In the genomic region with DNA sequence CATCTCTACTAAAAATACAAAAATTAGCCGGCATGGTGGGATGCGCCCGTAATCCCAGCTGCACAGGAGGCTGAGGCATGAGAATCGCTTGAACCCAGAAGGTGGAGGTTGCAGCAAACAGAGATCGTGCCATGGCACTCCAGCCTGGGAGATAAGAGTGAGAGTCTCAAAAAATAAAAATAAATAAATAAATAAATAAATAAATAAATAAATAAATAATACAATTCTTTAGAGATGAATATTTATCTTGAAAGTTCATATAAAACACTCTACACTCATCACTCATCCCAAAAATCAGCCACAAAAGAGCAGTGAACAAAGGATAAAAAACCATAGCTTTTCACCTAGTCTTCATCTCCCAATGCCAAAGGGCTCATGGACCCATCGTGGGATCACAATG, we compare ENCODE assay signal across 11 cellular contexts.
"Had no signal": no experiment of that assay in that cellular context is flagged by ENCODE, and none has a peak within 500 bp of the region (broad histone marks: within the 10 kb centered on the region; RNA-seq: fewer than 3 reads in every experiment).

No MANE protein-coding gene starts in this region.

- FAIRE-seq: H1, H54 had no signal

- H3K4me2 ChIP-seq: GM23338 had no signal

- DNase-seq: GM23248, GOT3, H7, H9, HCEC 1CT, HFFc6 had no signal

- ATAC-seq: GM23338, HCT116 had no signal

- H3K36me3 ChIP-seq: HAP-1 had no signal

- H3K4me1 ChIP-seq: HAP-1 had no signal

- H3K27ac ChIP-seq: GM23248 had no signal

- H3K9me3 ChIP-seq: HAP-1 had no signal

- H3K4me3 ChIP-seq: GM23248, GM23338, HAP-1 had no signal
